12 cellular contexts compared by ENCODE assay signal in genomic region chr5:119451561-119451960, GRCh38. TPM values are rescaled to one million over a fixed set of nuclear protein-coding genes. Genes with fewer than 3 reads are reported as not detected.
DNase-seq lines count a peak whose midpoint lies in the region; ATAC-seq, FAIRE-seq and TF ChIP-seq lines count a peak whose summit lies in the region.
"Had no signal": no experiment of that assay in that cellular context is flagged by ENCODE, and none has a peak within 500 bp of the region (broad histone marks: within the 10 kb centered on the region; RNA-seq: fewer than 3 reads in every experiment).

No MANE protein-coding gene starts in this region.

- CTCF ChIA-PET in HepG2 (lab: Yijun Ruan, JAX; ENCODE audit: low intra/inter-chr PET ratio, low total read pairs) = no interaction called here
- CTCF ChIA-PET in WTC11 (lab: Charles Lee) = interaction anchor here (0.6 to 2.6 kb wide), 13 partner anchors 9 to 593 kb away, joined by 3 to 11 read pairs (median 3); partner anchors contain the start of gene DTWD2

- DNase-seq in HepG2 (ENCODE audit: low spot score) = no peak
- no peak for DNase-seq in right lobe of liver
- no peak for DNase-seq in WTC11 (ENCODE audit: low spot score)
- DNase-seq in ascending aorta (ENCODE audit: low spot score in 2 of 2) = no peak
- DNase-seq in hippocampal formation (lab: John Stamatoyannopoulos, UW) = no peak
- no peak for DNase-seq in foreskin melanocyte
- no peak for DNase-seq in NK-92 (lab: John Stamatoyannopoulos, UW; ENCODE audit: unreplicated experiment)
- DNase-seq: activated CD8-positive, alpha-beta memory T cell treated with anti-CD3 and anti-CD28 coated beads for 24 hours; central memory CD4-positive, alpha-beta T cell had no signal

- H3K9me3 Mint-ChIP-seq in WTC11 = peaks cover 29% of the 10 kb centered on the region
- H3K9me3 Mint-ChIP-seq: memory B cell had no signal

- TF ChIP-seq POLR2A in HepG2 (IDR thresholded peaks at IDR 0.05; ENCODE audit: insufficient read depth in 1 of 2, low read depth in 2 of 2, low read length in 2 of 2) = no peak
- TF ChIP-seq POLR2A in right lobe of liver (IDR thresholded peaks at IDR 0.05) = no peak

- H3K27me3 Mint-ChIP-seq in WTC11 (ENCODE audit: low read depth) = no peaks in the 10 kb centered on the region; the same call in none of the 2 replicates
- H3K27me3 Mint-ChIP-seq: memory B cell had no signal

- 48% methylated on average over 4 of the region's 4 CpGs for WGBS in HepG2 (ENCODE audit: low lambda C conversion rate)
- WGBS in right lobe of liver (ENCODE audit: insufficient coverage, low coverage, low lambda C conversion rate, missing lambda C conversion rate) = 80% methylated on average over 4 of the region's 4 CpGs

- in situ Hi-C loops in HepG2 (cut with HindIII; ENCODE audit: extremely low pct_ligation_motif_present, low pct_unique_long_range_greater_than_20kb) = loop anchor here (25.0 kb wide), 1 partner anchor 286 kb away; no protein-coding TSS in a partner anchor

- peaks cover 42% of the 10 kb centered on the region for H3K4me1 Mint-ChIP-seq in WTC11

- H3K4me3 ChIP-seq in HepG2 (replicated peaks in 1 of 3; ENCODE audit: insufficient read depth in 1 of 3, low read depth in 2 of 3, low read length in 3 of 3) (peak overlapping the region in 1 of 3 experiments; percentile 20; a peak in 2 of 6 replicates), right lobe of liver (no peak overlapping the region), iPS-20b (ENCODE audit: low read length) (peak overlapping the region; percentile 99; the same call in 1 of the 2 replicates), ascending aorta (no peak overlapping the region)

- peaks cover 23% of the 10 kb centered on the region for H3K4me1 ChIP-seq in HepG2 (ENCODE audit: insufficient read depth, low read length)
- peaks cover 0 to 24% (median 6%) of the 10 kb centered on the region in 4 donors for H3K4me1 ChIP-seq in right lobe of liver
- H3K4me1 ChIP-seq in iPS-20b (ENCODE audit: insufficient read depth, low read length) = peaks cover 14% of the 10 kb centered on the region
- H3K4me1 ChIP-seq in ascending aorta = peaks cover 0 to 12% of the 10 kb centered on the region in 2 donors

- TF ChIP-seq RAD21 in HepG2 (CRISPR knock-in tag; IDR thresholded peaks at IDR 0.05) = no peak

- no peak for TF ChIP-seq EP300 in HepG2 (IDR thresholded peaks at IDR 0.05; ENCODE audit: low read depth in 2 of 2, low read length in 2 of 2)
- no peak for TF ChIP-seq EP300 in HepG2 (CRISPR knock-in tag; IDR thresholded peaks at IDR 0.05; ENCODE audit: borderline replicate concordance)

- H3K9me3 ChIP-seq in HepG2 (ENCODE audit: low read length) (no peaks in the 10 kb centered on the region), right lobe of liver (no peaks in the 10 kb centered on the region), iPS-20b (ENCODE audit: insufficient read depth, low read depth, low read length) (peaks cover 10% of the 10 kb centered on the region), ascending aorta (no peaks in the 10 kb centered on the region)

- intact Hi-C loops in HepG2 (cut with micrococcal nuclease; ENCODE audit: unreplicated experiment) (no loop called here), right lobe of liver (cut with DNase I) (no loop called here), ascending aorta (cut with DNase I) (no loop called here)

- H3K36me3 ChIP-seq in HepG2 (replicated peaks in 1 of 2; ENCODE audit: control insufficient read depth in 1 of 2, insufficient read depth in 2 of 2, low read length in 2 of 2) (no peaks in the 10 kb centered on the region), right lobe of liver (peaks cover 0 to 3% (median 0%) of the 10 kb centered on the region in 4 donors), iPS-20b (ENCODE audit: insufficient read depth, low read depth, low read length) (peaks cover 3% of the 10 kb centered on the region; the same call in 1 of the 2 replicates), ascending aorta (no peaks in the 10 kb centered on the region)

- ATAC-seq in HepG2 (no peak), right lobe of liver (no peak), WTC11 (no peak)

- H2AFZ ChIP-seq in HepG2 (ENCODE audit: low read length) = peak overlapping the region; percentile 67

- TF ChIP-seq CTCF in HepG2 (CRISPR knock-in tag; IDR thresholded peaks at IDR 0.05) = no peak
- no peak for TF ChIP-seq CTCF in right lobe of liver (IDR thresholded peaks at IDR 0.05)
- TF ChIP-seq CTCF in WTC11 (IDR thresholded peaks at IDR 0.05) = peak; percentile 45; the same call in 1 of the 2 replicates
- TF ChIP-seq CTCF in ascending aorta (IDR thresholded peaks at IDR 0.05) = no peak

- H4K20me1 ChIP-seq in HepG2 (ENCODE audit: insufficient read depth, low read length) = 0 out of 2 replicates have a peak, but pooled peaks cover 3% of the 10 kb centered on the region

- no peak overlapping the region for H3K4me3 Mint-ChIP-seq in WTC11

- H3K4me2 ChIP-seq in HepG2 (ENCODE audit: low read depth, low read length) = peak overlapping the region; percentile 81

- H3K9ac ChIP-seq in HepG2 (ENCODE audit: insufficient read depth, low read depth, low read length) (no peak overlapping the region), iPS-20b (ENCODE audit: low read depth, low read length) (no peak overlapping the region)

- POLR2A ChIA-PET in HepG2 (lab: Yijun Ruan, JAX) = interaction anchor here (1.0 to 2.7 kb wide), 4 partner anchors 11 to 464 kb away, joined by 3 to 25 read pairs (median 6); partner anchors contain the start of gene DTWD2
- POLR2A ChIA-PET in WTC11 (lab: Charles Lee) = interaction anchor here (0.6 to 0.9 kb wide), 2 partner anchors 19 to 183 kb away, joined by 3 to 4 read pairs; no protein-coding TSS in a partner anchor

- no TSS peak for BruUV-seq in HepG2 (replicated peaks; lab: Mats Ljungman, UMichigan)

- H3K27me3 ChIP-seq in HepG2 (ENCODE audit: control insufficient read depth in 1 of 2, insufficient read depth in 2 of 2, low read length in 2 of 2) = no peaks in the 10 kb centered on the region; a peak in 1 of 5 replicates
- no peaks in the 10 kb centered on the region for H3K27me3 ChIP-seq in right lobe of liver
- H3K27me3 ChIP-seq in iPS-20b (ENCODE audit: insufficient read depth, low read length) = no peaks in the 10 kb centered on the region
- H3K27me3 ChIP-seq in ascending aorta = no peaks in the 10 kb centered on the region
- H3K27me3 ChIP-seq: gastroesophageal sphincter had no signal

- H3K27ac Mint-ChIP-seq in WTC11 = no peak overlapping the region

- no peak for FAIRE-seq in HepG2 (lab: Jason Lieb, UNC)

- H3K27ac ChIP-seq in HepG2 (ENCODE audit: extremely low read length, insufficient read depth, low read length) (no peak overlapping the region), right lobe of liver (no peak overlapping the region), iPS-20b (ENCODE audit: low read length) (no peak overlapping the region), ascending aorta (no peak overlapping the region)

- peaks cover 32% of the 10 kb centered on the region for H3K36me3 Mint-ChIP-seq in WTC11

- peaks cover 27% of the 10 kb centered on the region for H3K79me2 ChIP-seq in HepG2 (ENCODE audit: insufficient read depth, low read length)

TF ChIP-seq in HepG2, 621 proteins besides CTCF, POLR2A, EP300 and RAD21 (continues in another document):
- TF ChIP-seq ETS1 (CRISPR knock-in tag; IDR thresholded peaks at IDR 0.05) = 0 out of 2 replicates have a peak, but pooled peaks have one; percentile 12

TF ChIP-seq in WTC11, 78 proteins besides CTCF, POLR2A, EP300 and RAD21 (continues in another document):
- TF ChIP-seq ZNF281 (CRISPR knock-in tag; IDR thresholded peaks at IDR 0.05) = no peak

RNA-seq across cellular contexts. Expression of gene HSD17B4, which starts 0.7 kb away (rescaled TPM):
- total RNA-seq in HepG2 (2016; rRNA removed; fragmentation: Illumina TruSeq; extraction: Trizol) (399 and 508 TPM in 2 replicates), right lobe of liver (100 to 1,000 TPM; 380 to 571 (median 473) TPM), WTC11 (2021) (362 to 409 TPM (median 407 TPM) in 3 replicates), ascending aorta (65.0 TPM)
- total RNA-seq in HepG2 (2016; cell fraction: cytosol; rRNA removed; fragmentation: Illumina TruSeq; extraction: Trizol; ENCODE audit: low read depth) = 60.7 and 79.3 TPM in 2 replicates
- 397 and 512 TPM in 2 replicates for total RNA-seq in HepG2 (2016; cell fraction: insoluble cytoplasmic fraction; rRNA removed; fragmentation: Illumina TruSeq; extraction: Trizol)
- total RNA-seq in HepG2 (2016; cell fraction: membrane; rRNA removed; fragmentation: Illumina TruSeq; extraction: Trizol) = 102 and 119 TPM in 2 replicates
- total RNA-seq in HepG2 (2016; cell fraction: nucleus; rRNA removed; fragmentation: Illumina TruSeq; extraction: Trizol) = 218 and 251 TPM in 2 replicates
- polyA plus RNA-seq in HepG2 (2011; rRNA removed) = 163 and 178 TPM in 2 replicates
- 98.0 and 194 TPM in 2 replicates for polyA plus RNA-seq in HepG2 (2011; cell fraction: cytosol; rRNA removed)
- 119 and 175 TPM in 2 replicates for polyA plus RNA-seq in HepG2 (2011; cell fraction: nucleus; rRNA removed)
- polyA plus RNA-seq in HepG2 (2012) = 153 and 212 TPM in 2 replicates
- 35.4 and 40.3 TPM in 2 replicates for polyA plus RNA-seq in HepG2 (2016; cell fraction: cytosol; fragmentation: Illumina TruSeq; extraction: Trizol; ENCODE audit: low read depth)
- 332 and 336 TPM in 2 replicates for polyA plus RNA-seq in HepG2 (2016; cell fraction: insoluble cytoplasmic fraction; fragmentation: Illumina TruSeq; extraction: Trizol; ENCODE audit: low read depth)
- polyA plus RNA-seq in HepG2 (2016; cell fraction: membrane; fragmentation: Illumina TruSeq; extraction: Trizol; ENCODE audit: low read depth) = 57.1 and 67.7 TPM in 2 replicates
- polyA plus RNA-seq in HepG2 (2016; cell fraction: nucleus; fragmentation: Illumina TruSeq; extraction: Trizol; ENCODE audit: insufficient read depth, low read depth) = 221 and 269 TPM in 2 replicates
- 271 and 288 TPM in 2 replicates for polyA minus RNA-seq in HepG2 (2011; rRNA and poly(A)+ RNA removed; ENCODE audit: low replicate concordance)
- polyA minus RNA-seq in HepG2 (2011; cell fraction: cytosol; rRNA and poly(A)+ RNA removed) = 117 and 147 TPM in 2 replicates
- 131 and 184 TPM in 2 replicates for polyA minus RNA-seq in HepG2 (2011; cell fraction: nucleus; rRNA and poly(A)+ RNA removed)

Comparison
In these comparisons a context has a peak if more than half of its experiments do, and no peak if none do; other contexts are left out.
1. Of the 50 proteins assayed by ChIP-seq in both HepG2 and WTC11: peak only in HepG2: none; only in WTC11: CTCF; in both: none; in neither: 49.